17 cellular contexts compared by ENCODE assay signal in genomic region chr11:2675540-2675939, GRCh38. TPM values are rescaled to one million over a fixed set of nuclear protein-coding genes. Genes with fewer than 3 reads are reported as not detected.
A peak's percentile ranks its signal among the peaks of the same experiment; 100 is the strongest.
DNase-seq lines count a peak whose midpoint lies in the region; ATAC-seq and TF ChIP-seq lines count a peak whose summit lies in the region.
"Had no signal": no experiment of that assay in that cellular context is flagged by ENCODE, and none has a peak within 500 bp of the region (broad histone marks: within the 10 kb centered on the region; RNA-seq: fewer than 3 reads in every experiment).

No MANE protein-coding gene starts in this region.

- no peaks in the 10 kb centered on the region for H3K27me3 Mint-ChIP-seq in CD8-positive, alpha-beta T cell (ENCODE audit: low read depth)
- H3K27me3 Mint-ChIP-seq: activated B cell treated with CpG ODN at 0.5 μM for 24 hours; activated naive CD4-positive, alpha-beta T cell treated with anti-CD3 and anti-CD28 coated beads, Interleukin-2, amount 50 U/mL, for 24 hours; memory B cell; stimulated activated naive B cell treated with anti-CD40 and anti-IgM and Interleukin-4, amounts not matched to agents 10 μg/mL and 1 μg/mL and 100 μg/mL, for 72 hours had no signal

- H3K36me3 Mint-ChIP-seq in CD8-positive, alpha-beta T cell, result peaks cover 7% of the 10 kb centered on the region
- H3K36me3 Mint-ChIP-seq: activated naive CD4-positive, alpha-beta T cell treated with anti-CD3 and anti-CD28 coated beads, Interleukin-2, amount 50 U/mL, for 24 hours had no signal

- H3K27me3 ChIP-seq in right atrium auricular region, result no peaks in the 10 kb centered on the region
- no peaks in the 10 kb centered on the region for H3K27me3 ChIP-seq in muscle layer of duodenum (ENCODE audit: low read depth, low read length)
- no peaks in the 10 kb centered on the region for H3K27me3 ChIP-seq in CD8-positive, alpha-beta T cell (ENCODE audit: insufficient read depth, low read length)
- H3K27me3 ChIP-seq: vagina had no signal

- H3K9me3 Mint-ChIP-seq in CD8-positive, alpha-beta T cell, result no peaks in the 10 kb centered on the region
- H3K9me3 Mint-ChIP-seq: activated B cell treated with CpG ODN at 0.5 μM for 24 hours; activated naive CD4-positive, alpha-beta T cell treated with anti-CD3 and anti-CD28 coated beads, Interleukin-2, amount 50 U/mL, for 24 hours; memory B cell; stimulated activated naive B cell treated with anti-CD40 and anti-IgM and Interleukin-4, amounts not matched to agents 10 μg/mL and 1 μg/mL and 100 μg/mL, for 72 hours had no signal

- H3K27ac ChIP-seq in right atrium auricular region, result no peak overlapping the region
- peak overlapping the region; percentile 5 for H3K27ac ChIP-seq in muscle layer of duodenum (ENCODE audit: low read length)
- H3K27ac ChIP-seq in CD8-positive, alpha-beta T cell (ENCODE audit: low read depth, low read length), result no peak overlapping the region
- H3K27ac ChIP-seq: vagina had no signal

- intact Hi-C loops in Right ventricle myocardium superior (cut with DNase I), result no loop called here
- intact Hi-C loops in cardiac septum (cut with DNase I), result no loop called here
- intact Hi-C loops in CD8-positive, alpha-beta T cell (cut with DNase I, micrococcal nuclease), result no loop called here

- POLR2A ChIA-PET in CD8-positive, alpha-beta T cell (lab: Charles Lee), result no interaction called here

- H3K4me1 Mint-ChIP-seq in CD8-positive, alpha-beta T cell (ENCODE audit: low read depth), result no peaks in the 10 kb centered on the region

- TF ChIP-seq CTCF in right atrium auricular region (IDR thresholded peaks at IDR 0.05), result no peak
- no peak for TF ChIP-seq CTCF in CD8-positive, alpha-beta T cell (IDR thresholded peaks at IDR 0.05)

- CTCF ChIA-PET in CD8-positive, alpha-beta T cell (lab: Charles Lee), result no interaction called here

- peak; percentile 21 for ATAC-seq in Right ventricle myocardium superior (ENCODE audit: poor library complexity)
- ATAC-seq in GM21367 (IDR thresholded peaks at IDR 0.05; ENCODE audit: unreplicated experiment), result no peak
- no peak for ATAC-seq in CD8-positive, alpha-beta T cell
- ATAC-seq: stimulated activated naive B cell treated with anti-CD40 and anti-IgM and Interleukin-4, amounts not matched to agents 10 μg/mL and 1 μg/mL and 100 μg/mL, for 72 hours had no signal

- DNase-seq in Right ventricle myocardium superior, result no peak
- no peak for DNase-seq in right atrium auricular region (ENCODE audit: low spot score)
- peak; percentile 63 for DNase-seq in cardiac septum (ENCODE audit: low spot score)
- no peak for DNase-seq in T-helper 2 cell
- DNase-seq in DMS153 (lab: John Stamatoyannopoulos, UW), result no peak
- DNase-seq in CD8-positive, alpha-beta T cell, result no peak
- DNase-seq: activated B cell treated with CpG ODN at 0.5 μM for 24 hours; COR-L47; effector memory CD4-positive, alpha-beta T cell; NCI-H187; NCI-H526; stimulated activated naive B cell treated with anti-CD40 and anti-IgM and Interleukin-4, amounts not matched to agents 10 μg/mL and 1 μg/mL and 100 μg/mL, for 72 hours had no signal

- no peaks in the 10 kb centered on the region for H3K36me3 ChIP-seq in right atrium auricular region
- no peaks in the 10 kb centered on the region for H3K36me3 ChIP-seq in muscle layer of duodenum (ENCODE audit: control insufficient read depth in 1 of 2, insufficient read depth in 2 of 2, low read length in 2 of 2)
- H3K36me3 ChIP-seq in CD8-positive, alpha-beta T cell (ENCODE audit: insufficient read depth, low read length), result no peaks in the 10 kb centered on the region
- H3K36me3 ChIP-seq: vagina had no signal

- no peak overlapping the region for H3K27ac Mint-ChIP-seq in CD8-positive, alpha-beta T cell
- H3K27ac Mint-ChIP-seq: activated naive CD4-positive, alpha-beta T cell treated with anti-CD3 and anti-CD28 coated beads, Interleukin-2, amount 50 U/mL, for 24 hours; stimulated activated naive B cell treated with anti-CD40 and anti-IgM and Interleukin-4, amounts not matched to agents 10 μg/mL and 1 μg/mL and 100 μg/mL, for 72 hours had no signal

- no peak overlapping the region for H3K4me3 Mint-ChIP-seq in CD8-positive, alpha-beta T cell
- H3K4me3 Mint-ChIP-seq: activated B cell treated with CpG ODN at 0.5 μM for 24 hours; activated naive CD4-positive, alpha-beta T cell treated with anti-CD3 and anti-CD28 coated beads, Interleukin-2, amount 50 U/mL, for 24 hours; memory B cell; stimulated activated naive B cell treated with anti-CD40 and anti-IgM and Interleukin-4, amounts not matched to agents 10 μg/mL and 1 μg/mL and 100 μg/mL, for 72 hours had no signal

- H3K4me1 ChIP-seq in right atrium auricular region (peaks cover 0 to 18% of the 10 kb centered on the region in 2 donors), muscle layer of duodenum (ENCODE audit: control insufficient read depth in 1 of 2, insufficient read depth in 2 of 2, low read length in 2 of 2) (peaks cover 13 to 23% of the 10 kb centered on the region in 2 donors)
- H3K4me1 ChIP-seq in CD8-positive, alpha-beta T cell (ENCODE audit: insufficient read depth, low read length), result no peaks in the 10 kb centered on the region

- H3K9me3 ChIP-seq in right atrium auricular region (no peaks in the 10 kb centered on the region), muscle layer of duodenum (ENCODE audit: control insufficient read depth in 1 of 2, low read length in 2 of 2) (no peaks in the 10 kb centered on the region)
- no peaks in the 10 kb centered on the region for H3K9me3 ChIP-seq in CD8-positive, alpha-beta T cell (ENCODE audit: low read length)
- H3K9me3 ChIP-seq: vagina had no signal

- H3K4me3 ChIP-seq in right atrium auricular region (no peak overlapping the region), muscle layer of duodenum (ENCODE audit: low read depth in 1 of 2, low read length in 2 of 2) (peak overlapping the region in 1 of 2 donors; percentile 7)
- H3K4me3 ChIP-seq in CD8-positive, alpha-beta T cell (ENCODE audit: low read depth, low read length), result no peak overlapping the region
- H3K4me3 ChIP-seq: vagina had no signal

RNA-seq across cellular contexts. Expression of gene KCNQ1OT1, which starts 24.3 kb away (rescaled TPM):
- total RNA-seq in Right ventricle myocardium superior (0.35 TPM), right atrium auricular region (under 1 TPM; 0.35 to 0.37 TPM), cardiac septum (0.57 TPM)
- total RNA-seq in CD8-positive, alpha-beta T cell, result under 1 TPM; 0.42 to 0.52 TPM
